17 cellular contexts compared by ENCODE assay signal in the genomic region with DNA sequence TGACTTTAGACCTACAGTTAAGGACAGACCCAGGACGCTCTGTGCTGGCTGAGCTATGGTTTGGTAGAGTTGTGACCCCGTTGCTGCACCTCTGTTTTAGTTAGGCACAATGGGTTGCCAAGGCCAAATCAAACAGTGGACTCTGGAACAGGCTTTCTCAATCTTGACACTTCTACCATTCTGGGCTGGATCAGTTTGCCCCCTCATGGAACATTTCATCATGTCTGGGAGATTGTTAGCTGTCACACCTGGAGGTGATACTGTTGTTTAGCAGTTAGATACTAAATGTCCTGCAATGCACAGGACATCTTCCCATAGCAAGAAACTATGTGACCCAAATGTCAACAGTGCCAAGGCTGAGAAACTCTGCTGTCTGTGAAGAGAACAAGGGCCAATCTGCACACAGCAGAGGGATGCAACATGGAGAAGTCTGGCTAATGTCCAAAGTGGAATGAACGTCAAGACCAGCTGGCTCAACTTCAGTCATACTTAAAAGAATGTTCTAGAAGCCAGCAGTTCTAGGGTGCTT.
DNase-seq lines count a peak whose midpoint lies in the region; ATAC-seq, FAIRE-seq and TF ChIP-seq lines count a peak whose summit lies in the region.
"Had no signal": no experiment of that assay in that cellular context is flagged by ENCODE, and none has a peak within 500 bp of the region (broad histone marks: within the 10 kb centered on the region; RNA-seq: fewer than 3 reads in every experiment).

No MANE protein-coding gene starts in this region.

- TF ChIP-seq CTCF in astrocyte (IDR thresholded peaks at IDR 0.05; ENCODE audit: insufficient read depth, low read depth, low read length), result no peak
- TF ChIP-seq CTCF in foreskin fibroblast (IDR thresholded peaks at IDR 0.05; ENCODE audit: low read depth, low read length), result no peak
- no peak for TF ChIP-seq CTCF in nephron (IDR thresholded peaks at IDR 0.05; ENCODE audit: unreplicated experiment in 3 of 3)
- TF ChIP-seq CTCF in upper lobe of left lung (IDR thresholded peaks at IDR 0.05), result no peak
- no peak for TF ChIP-seq CTCF in GM10248 (IDR thresholded peaks at IDR 0.05; ENCODE audit: control extremely low read depth, extremely low read depth, low read depth, missing control alignments)

- POLR2A ChIA-PET in GM10248 (lab: Yijun Ruan, JAX), result no interaction called here

- no peak overlapping the region for H3K4me2 ChIP-seq in astrocyte (ENCODE audit: low read length)
- H3K4me2 ChIP-seq: neural progenitor cell had no signal

- H4K20me1 ChIP-seq in astrocyte (ENCODE audit: insufficient read depth, low read length), result no peaks in the 10 kb centered on the region

- peaks cover 33% of the 10 kb centered on the region for H3K4me1 Mint-ChIP-seq in astrocyte (ENCODE audit: low read depth, unreplicated experiment)
- peaks cover 76% of the 10 kb centered on the region for H3K4me1 Mint-ChIP-seq in nephron
- H3K4me1 Mint-ChIP-seq: activated CD4-positive, alpha-beta T cell treated with anti-CD3 and anti-CD28 coated beads for 36 hours had no signal

- DNase-seq in Ammon's horn (ENCODE audit: low spot score) (peak; percentile 53), astrocyte (ENCODE audit: low read depth) (peak; percentile 59), foreskin fibroblast (peak; percentile 23 to 57), NCI-H524 treated with DMSO at 0.1 percent for 48 hours (lab: John Stamatoyannopoulos, UW) (no peak), NCI-H82 treated with DMSO at 0.1 percent for 48 hours (lab: John Stamatoyannopoulos, UW; ENCODE audit: unreplicated experiment) (no peak), upper lobe of left lung (no peak), GM10248 (ENCODE audit: extremely low spot score) (no peak)
- DNase-seq: activated CD4-positive, alpha-beta T cell treated with anti-CD3 and anti-CD28 coated beads for 36 hours; activated T-cell treated with anti-CD3 and anti-CD28 coated beads, Interleukin-2, amount 50 U/mL, for 1 hour; effector CD4-positive, alpha-beta T cell; NCI-H1105; stimulated activated CD4-positive, alpha-beta T cell treated with anti-CD3 and anti-CD28 coated beads, Interleukin-12 subunit alpha, Interleukin-12 subunit beta, amount 100 ng/mL, for 4 hours; T-helper 2 cell had no signal

- no peak overlapping the region for H2AFZ ChIP-seq in astrocyte (ENCODE audit: low read depth, low read length)
- H2AFZ ChIP-seq: neural progenitor cell had no signal

- H3K4me3 Mint-ChIP-seq in astrocyte (ENCODE audit: unreplicated experiment) (no peak overlapping the region), nephron (no peak overlapping the region)
- H3K4me3 Mint-ChIP-seq: activated CD4-positive, alpha-beta T cell treated with anti-CD3 and anti-CD28 coated beads for 36 hours; neural progenitor cell had no signal

- H3K4me1 ChIP-seq in astrocyte (ENCODE audit: insufficient read depth, low read length) (peaks cover 38% of the 10 kb centered on the region), upper lobe of left lung (peaks cover 5 to 22% (median 10%) of the 10 kb centered on the region in 4 donors)

- H3K36me3 ChIP-seq in astrocyte (ENCODE audit: insufficient read depth, low read length) (no peaks in the 10 kb centered on the region), upper lobe of left lung (no peaks in the 10 kb centered on the region)
- H3K36me3 ChIP-seq: neural progenitor cell had no signal

- H3K27me3 Mint-ChIP-seq in astrocyte (ENCODE audit: low read depth, unreplicated experiment) (peaks cover 2% of the 10 kb centered on the region), nephron (ENCODE audit: low read depth) (peaks cover 21% of the 10 kb centered on the region)
- H3K27me3 Mint-ChIP-seq: activated CD4-positive, alpha-beta T cell treated with anti-CD3 and anti-CD28 coated beads for 36 hours had no signal

- no peak overlapping the region for H3K9ac ChIP-seq in astrocyte (ENCODE audit: low read length)
- H3K9ac ChIP-seq: neural progenitor cell had no signal

- peaks cover 4% of the 10 kb centered on the region for H3K36me3 Mint-ChIP-seq in astrocyte (ENCODE audit: low read depth, unreplicated experiment)
- H3K36me3 Mint-ChIP-seq in nephron (ENCODE audit: low read depth), result peaks cover 15% of the 10 kb centered on the region

- no peaks in the 10 kb centered on the region for H3K79me2 ChIP-seq in astrocyte (ENCODE audit: insufficient read depth, low read length)

- WGBS in upper lobe of left lung, 2 donors, result 70 to 75% methylated on average over 3 of the region's 3 CpGs

- no peaks in the 10 kb centered on the region for H3K9me3 ChIP-seq in astrocyte (ENCODE audit: insufficient read depth, low read depth, low read length)
- H3K9me3 ChIP-seq in upper lobe of left lung, result no peaks in the 10 kb centered on the region

- no peaks in the 10 kb centered on the region for H3K9me3 Mint-ChIP-seq in astrocyte (ENCODE audit: unreplicated experiment)
- H3K9me3 Mint-ChIP-seq in nephron, result no peaks in the 10 kb centered on the region
- H3K9me3 Mint-ChIP-seq: HFFc6, neural progenitor cell had no signal

- peak in 1 of 4 donors; percentile 34 for TF ChIP-seq EP300 in upper lobe of left lung (IDR thresholded peaks at IDR 0.05)

- ATAC-seq in upper lobe of left lung (ENCODE audit: low FRiP score in 2 of 2), result no peak
- ATAC-seq: activated CD4-positive, alpha-beta T cell treated with anti-CD3 and anti-CD28 coated beads for 36 hours had no signal

- no peak for TF ChIP-seq POLR2A in upper lobe of left lung (IDR thresholded peaks at IDR 0.05)

- no peak overlapping the region for H3K27ac ChIP-seq in astrocyte (ENCODE audit: low read depth, low read length)
- peak overlapping the region in 2 of 4 donors; percentile 28 to 51 for H3K27ac ChIP-seq in upper lobe of left lung
- H3K27ac ChIP-seq: neural progenitor cell had no signal

- CTCF ChIA-PET in GM10248 (lab: Yijun Ruan, JAX), result no interaction called here

- H3K27me3 ChIP-seq in astrocyte (ENCODE audit: insufficient read depth, low read length) (no peaks in the 10 kb centered on the region), upper lobe of left lung (no peaks in the 10 kb centered on the region)
- H3K27me3 ChIP-seq: neural progenitor cell had no signal

- H3K4me3 ChIP-seq in astrocyte (ENCODE audit: insufficient read depth, low read depth, low read length) (no peak overlapping the region), foreskin fibroblast (ENCODE audit: low read depth in 1 of 2, low read length in 2 of 2) (no peak overlapping the region), upper lobe of left lung (no peak overlapping the region)
- H3K4me3 ChIP-seq: neural progenitor cell had no signal

- FAIRE-seq in astrocyte (lab: Jason Lieb, UNC), result no peak
- FAIRE-seq: RCC 7860 had no signal

- H3K27ac Mint-ChIP-seq in astrocyte (ENCODE audit: unreplicated experiment), result peak overlapping the region; percentile 87
- H3K27ac Mint-ChIP-seq in nephron, result peak overlapping the region; percentile 49 to 90 (median 80)
- H3K27ac Mint-ChIP-seq: activated CD4-positive, alpha-beta T cell treated with anti-CD3 and anti-CD28 coated beads for 36 hours; HFFc6; neural progenitor cell had no signal

Comparison
In these comparisons a context has a peak if more than half of its experiments do, and no peak if none do; other contexts are left out.
1. DNase-seq: peak in Ammon's horn (single experiment), astrocyte (single experiment) and foreskin fibroblast (2 of 2); none in NCI-H524 treated with DMSO at 0.1 percent for 48 hours (single experiment), NCI-H82 treated with DMSO at 0.1 percent for 48 hours (single experiment), upper lobe of left lung (0 of 2) and GM10248 (single experiment).